8 cellular contexts compared by ENCODE assay signal in the genomic region with DNA sequence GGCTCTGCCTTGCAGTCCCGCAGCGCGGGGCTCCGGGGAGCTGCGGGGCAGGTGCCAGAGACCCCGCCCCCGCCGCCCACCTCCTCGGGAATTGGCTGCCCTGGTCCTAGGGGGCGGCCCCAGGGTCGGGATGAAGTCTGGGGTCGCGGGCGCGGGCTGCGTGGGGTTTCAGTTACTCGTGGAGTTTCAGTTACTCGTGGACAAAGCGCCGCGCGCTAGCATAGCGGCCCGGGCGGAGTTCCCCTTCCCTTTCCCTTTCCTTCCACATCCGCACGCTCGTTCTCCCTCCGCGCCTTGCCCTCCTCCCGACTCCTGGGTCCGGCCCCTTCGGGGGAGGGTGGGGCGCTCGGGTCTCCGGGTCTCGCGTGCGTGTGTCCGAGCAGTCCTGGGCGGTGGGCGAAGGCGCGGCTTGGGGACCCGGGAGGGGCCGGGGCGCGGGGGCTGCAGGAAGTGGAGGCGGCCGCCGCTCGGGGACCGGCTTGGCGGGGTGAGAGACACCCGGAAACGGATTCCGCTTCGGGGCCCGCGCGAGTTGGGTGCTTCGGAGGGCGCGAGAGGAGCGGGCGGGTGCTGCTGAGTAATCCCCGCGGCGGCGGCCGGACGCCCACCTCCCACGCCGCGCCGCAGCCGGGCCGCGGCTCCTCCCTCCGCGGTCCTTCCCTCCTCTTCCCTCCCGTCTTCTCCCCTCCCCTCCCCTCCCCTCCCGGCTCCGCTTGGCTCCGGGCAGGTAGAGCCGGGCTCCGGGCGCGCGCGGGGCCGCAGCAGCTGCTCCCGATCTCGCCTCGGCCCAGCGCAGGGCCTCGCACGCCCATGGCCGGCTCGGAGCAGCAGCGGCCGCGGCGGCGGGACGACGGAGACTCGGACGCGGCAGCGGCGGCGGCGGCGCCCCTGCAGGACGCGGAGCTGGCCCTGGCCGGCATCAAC.
A peak's percentile ranks its signal among the peaks of the same experiment; 100 is the strongest.
DNase-seq lines count a peak whose midpoint lies in the region; ATAC-seq and TF ChIP-seq lines count a peak whose summit lies in the region.

A gene (plus strand): TSS at position 693 of the 924 bp plus-strand sequence. CDS start 118 bp downstream, at position 811.

- peak within 1 kb of the TSS; percentile 99 for H3K4me3 Mint-ChIP-seq in central memory CD8-positive, alpha-beta T cell

- peak within 1 kb of the TSS; percentile 80 for H3K4me3 ChIP-seq in GM12864 (ENCODE audit: low read depth, low read length)

- no peaks in the 10 kb centered on the region for H3K9me3 Mint-ChIP-seq in central memory CD8-positive, alpha-beta T cell

- DNase-seq in GM12864 (ENCODE audit: low read depth), result no peak
- peak; percentile 46 for DNase-seq in NCI-H2171 treated with DMSO at 0.1 percent for 48 hours (lab: John Stamatoyannopoulos, UW)
- peak; percentile 73 for DNase-seq in activated CD4-positive, alpha-beta T cell treated with anti-CD3 and anti-CD28 coated beads for 1 hour
- DNase-seq in central memory CD8-positive, alpha-beta T cell (ENCODE audit: low spot score in 2 of 2), result peak; percentile 68 to 79
- DNase-seq in left kidney (ENCODE audit: low read depth, low spot score), result peak; percentile 88
- peak; percentile 85 to 87 for DNase-seq in stimulated activated CD4-positive, alpha-beta T cell treated with anti-CD3 and anti-CD28 coated beads, Interleukin-2, amount 100 ng/mL, for 24 hours

- peaks cover 17% of the 10 kb centered on the region for H3K36me3 Mint-ChIP-seq in central memory CD8-positive, alpha-beta T cell (ENCODE audit: insufficient read depth)

- peaks cover 76% of the 10 kb centered on the region for H3K4me1 Mint-ChIP-seq in central memory CD8-positive, alpha-beta T cell

- no peaks in the 10 kb centered on the region for H3K27me3 Mint-ChIP-seq in central memory CD8-positive, alpha-beta T cell

- TF ChIP-seq CTCF in GM12864 (IDR thresholded peaks at IDR 0.05; ENCODE audit: low read depth, low read length, missing control alignments), result no peak

- ATAC-seq in HG02623 (IDR thresholded peaks at IDR 0.05; ENCODE audit: unreplicated experiment), result peak; percentile 38
- ATAC-seq in central memory CD8-positive, alpha-beta T cell (replicated peaks; ENCODE audit: extremely low read depth, poor library complexity, severe bottlenecking), result peak; percentile 73
- no peak for ATAC-seq in GM21367 (IDR thresholded peaks at IDR 0.05; ENCODE audit: unreplicated experiment)

- H3K27ac Mint-ChIP-seq in central memory CD8-positive, alpha-beta T cell (ENCODE audit: low read depth), result peak within 1 kb of the TSS; percentile 93
